In genomic region chr1:66445492-66446181, GRCh38 we compare ENCODE assay signal across 8 cellular contexts.
DNase-seq lines count a peak whose midpoint lies in the region; ATAC-seq and TF ChIP-seq lines count a peak whose summit lies in the region.

No MANE protein-coding gene starts in this region.

- DNase-seq in Jurkat, Clone E6-1 (ENCODE audit: low read depth, low spot score), result peak; percentile 42
- DNase-seq in activated T-cell treated with anti-CD3 and anti-CD28 coated beads, Interleukin-2, amount 50 U/mL, for 24 hours, result peak; percentile 64
- peak in 1 of 3 donors; percentile 20 for DNase-seq in right lobe of liver
- DNase-seq in stimulated activated CD8-positive, alpha-beta memory T cell treated with anti-CD3 and anti-CD28 coated beads, Interleukin-7, amount 100 ng/mL, for 24 hours (ENCODE audit: low read depth), result peak; percentile 16
- no peak for DNase-seq in COLO668 (lab: John Stamatoyannopoulos, UW; ENCODE audit: unreplicated experiment)
- DNase-seq in NCI-H146 treated with DMSO at 0.1 percent for 48 hours (lab: John Stamatoyannopoulos, UW; ENCODE audit: unreplicated experiment), result no peak

- H3K4me3 ChIP-seq in DOHH2 (ENCODE audit: low read length), result peak overlapping the region; percentile 41
- H3K4me3 ChIP-seq in Jurkat, Clone E6-1 (ENCODE audit: low read length), result no peak overlapping the region
- H3K4me3 ChIP-seq in right lobe of liver, result no peak overlapping the region

- H3K79me2 ChIP-seq in DOHH2 (ENCODE audit: control insufficient read depth, low read length), result no peaks in the 10 kb centered on the region

- peaks cover 9% of the 10 kb centered on the region for H3K27me3 Mint-ChIP-seq in activated T-cell treated with anti-CD3 and anti-CD28 coated beads, Interleukin-2, amount 50 U/mL, for 24 hours

- peak overlapping the region; percentile 66 for H3K4me2 ChIP-seq in DOHH2 (ENCODE audit: low read length)

- H3K4me1 Mint-ChIP-seq in activated T-cell treated with anti-CD3 and anti-CD28 coated beads, Interleukin-2, amount 50 U/mL, for 24 hours (ENCODE audit: low read depth), result peaks cover 29% of the 10 kb centered on the region

- TF ChIP-seq CTCF in DOHH2 (IDR thresholded peaks at IDR 0.05; ENCODE audit: low read depth, low read length, poor library complexity, severe bottlenecking) (no peak), right lobe of liver (IDR thresholded peaks at IDR 0.05) (no peak)

- H3K9me2 ChIP-seq in DOHH2 (replicated peaks; ENCODE audit: control insufficient read depth, low read length), result no peaks in the 10 kb centered on the region

- H3K9me3 ChIP-seq in DOHH2 (ENCODE audit: control insufficient read depth, insufficient read depth, low read length), result no peaks in the 10 kb centered on the region
- no peaks in the 10 kb centered on the region for H3K9me3 ChIP-seq in right lobe of liver

- H3K27ac Mint-ChIP-seq in activated T-cell treated with anti-CD3 and anti-CD28 coated beads, Interleukin-2, amount 50 U/mL, for 24 hours, result peak overlapping the region; percentile 92

- H3K4me3 Mint-ChIP-seq in activated T-cell treated with anti-CD3 and anti-CD28 coated beads, Interleukin-2, amount 50 U/mL, for 24 hours, result peak overlapping the region; percentile 57

- peaks cover 29% of the 10 kb centered on the region for H3K4me1 ChIP-seq in DOHH2 (ENCODE audit: control insufficient read depth, low read length)
- H3K4me1 ChIP-seq in right lobe of liver, result no peaks in the 10 kb centered on the region

- H3F3A ChIP-seq in DOHH2 (ENCODE audit: control insufficient read depth, insufficient read depth), result peaks cover 7% of the 10 kb centered on the region

- peak; percentile 88 for ATAC-seq in GM21447 (IDR thresholded peaks at IDR 0.05; ENCODE audit: unreplicated experiment)
- ATAC-seq in right lobe of liver, result peak; percentile 51 to 68 (median 64)

- H3K36me3 Mint-ChIP-seq in activated T-cell treated with anti-CD3 and anti-CD28 coated beads, Interleukin-2, amount 50 U/mL, for 24 hours (ENCODE audit: low read depth), result no peaks in the 10 kb centered on the region

- TF ChIP-seq POLR2A in right lobe of liver (IDR thresholded peaks at IDR 0.05), result no peak

- H3K36me3 ChIP-seq in DOHH2 (ENCODE audit: control insufficient read depth, low read length) (no peaks in the 10 kb centered on the region), right lobe of liver (no peaks in the 10 kb centered on the region)

- H4K20me1 ChIP-seq in DOHH2 (ENCODE audit: control insufficient read depth, insufficient read depth, low read depth, low read length), result no peaks in the 10 kb centered on the region

- intact Hi-C loops in right lobe of liver (cut with DNase I), result loop anchor here (5.0 kb wide), 1 partner anchor 193 kb away; no protein-coding TSS in a partner anchor

- H3K27ac ChIP-seq in DOHH2 (ENCODE audit: low read depth, low read length) (peak overlapping the region; percentile 63), right lobe of liver (peak overlapping the region in 2 of 3 donors; percentile 17 to 37)

- H3K27me3 ChIP-seq in DOHH2 (ENCODE audit: control insufficient read depth, low read length) (peaks cover 5% of the 10 kb centered on the region; the same call in 1 of the 2 replicates), right lobe of liver (no peaks in the 10 kb centered on the region)

- 30% methylated on average over 4 of the region's 5 CpGs for WGBS in right lobe of liver (ENCODE audit: insufficient coverage, low coverage, low lambda C conversion rate, missing lambda C conversion rate)

- H3K9me3 Mint-ChIP-seq in activated T-cell treated with anti-CD3 and anti-CD28 coated beads, Interleukin-2, amount 50 U/mL, for 24 hours, result no peaks in the 10 kb centered on the region

Comparison
In these comparisons a context has a peak if more than half of its experiments do, and no peak if none do; other contexts are left out.
1. DNase-seq: peak in Jurkat, Clone E6-1 (single experiment), activated T-cell treated with anti-CD3 and anti-CD28 coated beads, Interleukin-2, amount 50 U/mL, for 24 hours (single experiment) and stimulated activated CD8-positive, alpha-beta memory T cell treated with anti-CD3 and anti-CD28 coated beads, Interleukin-7, amount 100 ng/mL, for 24 hours (single experiment); none in COLO668 (single experiment) and NCI-H146 treated with DMSO at 0.1 percent for 48 hours (single experiment).